Comparison of ENCODE assay signal across 39 cellular contexts in the genomic region with DNA sequence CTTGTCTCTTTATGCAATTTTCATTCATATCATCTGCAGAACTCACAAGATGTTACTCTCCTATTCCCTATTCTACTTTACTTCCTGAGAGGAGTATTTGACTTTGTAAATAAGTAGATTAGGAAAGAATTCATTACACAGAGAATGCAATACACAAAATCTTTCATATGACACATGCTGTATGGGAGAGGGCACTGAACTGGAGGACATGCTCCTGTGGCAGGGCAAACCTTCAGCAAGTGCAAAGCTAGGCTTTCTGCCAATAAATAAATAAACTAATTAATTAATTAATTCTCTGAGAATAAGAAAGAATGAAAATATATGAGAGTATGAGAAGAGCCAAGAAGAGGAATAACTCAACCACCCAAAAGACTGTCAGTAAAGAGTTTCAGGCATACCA.
"Had no signal": no experiment of that assay in that cellular context is flagged by ENCODE, and none has a peak within 500 bp of the region (broad histone marks: within the 10 kb centered on the region; RNA-seq: fewer than 3 reads in every experiment).

No MANE protein-coding gene starts in this region.

- H3K27ac Mint-ChIP-seq: activated naive CD4-positive, alpha-beta T cell treated with anti-CD3 and anti-CD28 coated beads for 36 hours; activated naive CD4-positive, alpha-beta T cell treated with anti-CD3 and anti-CD28 coated beads, Interleukin-2, amount 10 ng/mL, durations not matched to agents 7 days and 5 days; activated naive CD4-positive, alpha-beta T cell treated with anti-CD3 and anti-CD28 coated beads, Interleukin-2, amount 50 U/mL, for 24 hours; activated naive CD8-positive, alpha-beta T cell; activated naive CD8-positive, alpha-beta T cell treated with anti-CD3 and anti-CD28 coated beads for 36 hours; activated naive CD8-positive, alpha-beta T cell treated with anti-CD3 and anti-CD28 coated beads, Interleukin-2, amount 10 ng/mL, durations not matched to agents 7 days and 5 days; activated naive CD8-positive, alpha-beta T cell treated with anti-CD3 and anti-CD28 coated beads, Interleukin-2, amount 50 U/mL, for 24 hours; activated T-cell treated with anti-CD3 and anti-CD28 coated beads, Interleukin-2, amount 50 U/mL, for 24 hours; activated T-cell treated with anti-CD3 and anti-CD28 coated beads, Interleukin-2, amount 50 U/mL, for 72 hours; activated T-helper 1 cell treated with anti-CD3 and anti-CD28 coated beads, Interleukin-12 subunit alpha, Interleukin-12 subunit beta, Interleukin-2, Interleukin-4 antibody, amounts not matched to agents 30 ng/mL and 10 ng/mL and 1 ng/mL, durations not matched to agents 14 hours and 24 hours and 36 hours; activated T-helper 17 cell treated with anti-CD3 and anti-CD28 coated beads, Interleukin-2, amount 50 U/mL, for 72 hours; activated T-helper 2 cell treated with anti-CD3 and anti-CD28 coated beads, Interferon-gamma antibody, Interleukin-2, Interleukin-4, amounts not matched to agents 10 μg/mL and 5 μg/mL and 100 μg/mL, durations not matched to agents 14 hours and 24 hours and 36 hours; brain had no signal

- H3K9me3 Mint-ChIP-seq: activated naive CD4-positive, alpha-beta T cell treated with anti-CD3 and anti-CD28 coated beads for 36 hours; activated naive CD4-positive, alpha-beta T cell treated with anti-CD3 and anti-CD28 coated beads, Interleukin-2, amount 10 ng/mL, durations not matched to agents 7 days and 5 days; activated naive CD4-positive, alpha-beta T cell treated with anti-CD3 and anti-CD28 coated beads, Interleukin-2, amount 50 U/mL, for 24 hours; activated naive CD4-positive, alpha-beta T cell treated with anti-CD3 and anti-CD28 coated beads, Interleukin-2, amount 50 U/mL, for 72 hours; activated naive CD8-positive, alpha-beta T cell treated with anti-CD3 and anti-CD28 coated beads for 36 hours; activated naive CD8-positive, alpha-beta T cell treated with anti-CD3 and anti-CD28 coated beads, Interleukin-2, amount 10 ng/mL, durations not matched to agents 7 days and 5 days; activated naive CD8-positive, alpha-beta T cell treated with anti-CD3 and anti-CD28 coated beads, Interleukin-2, amount 50 U/mL, for 24 hours; activated T-cell treated with anti-CD3 and anti-CD28 coated beads, Interleukin-2, amount 50 U/mL, for 24 hours; activated T-cell treated with anti-CD3 and anti-CD28 coated beads, Interleukin-2, amount 50 U/mL, for 4 hours; activated T-cell treated with anti-CD3 and anti-CD28 coated beads, Interleukin-2, amount 50 U/mL, for 72 hours; activated T-helper 1 cell treated with anti-CD3 and anti-CD28 coated beads, Interleukin-12 subunit alpha, Interleukin-12 subunit beta, Interleukin-2, Interleukin-4 antibody, amounts not matched to agents 30 ng/mL and 10 ng/mL and 1 ng/mL, durations not matched to agents 14 hours and 24 hours and 36 hours; activated T-helper 17 cell treated with anti-CD3 and anti-CD28 coated beads, Interleukin-2, amount 50 U/mL, for 72 hours; activated T-helper 2 cell treated with anti-CD3 and anti-CD28 coated beads, Interferon-gamma antibody, Interleukin-2, Interleukin-4, amounts not matched to agents 10 μg/mL and 5 μg/mL and 100 μg/mL, durations not matched to agents 14 hours and 24 hours and 36 hours; brain; central memory CD8-positive, alpha-beta T cell had no signal

- H3K9me3 ChIP-seq: adrenal gland, body of pancreas, breast epithelium had no signal

- DNase-seq: activated effector memory CD4-positive, alpha-beta T cell treated with anti-CD3 and anti-CD28 coated beads, Interleukin-2, amount 50 U/mL, for 16 hours; activated effector memory CD4-positive, alpha-beta T cell treated with Interleukin-2 at 50 U/mL for 16 hours; activated gamma-delta T cell; activated gamma-delta T cell treated with Interleukin-2 at 50 U/mL for 16 hours; activated naive CD4-positive, alpha-beta T cell; activated naive CD4-positive, alpha-beta T cell treated with anti-CD3 and anti-CD28 coated beads for 36 hours; activated naive CD4-positive, alpha-beta T cell treated with anti-CD3 and anti-CD28 coated beads, Interleukin-2, amount 10 ng/mL, durations not matched to agents 7 days and 5 days; activated naive CD4-positive, alpha-beta T cell treated with anti-CD3 and anti-CD28 coated beads, Interleukin-2, amount 50 U/mL, for 16 hours; activated naive CD4-positive, alpha-beta T cell treated with Interleukin-2 at 50 U/mL for 16 hours; activated naive CD8-positive, alpha-beta T cell treated with anti-CD3 and anti-CD28 coated beads for 36 hours; activated naive CD8-positive, alpha-beta T cell treated with anti-CD3 and anti-CD28 coated beads, Interleukin-2, amount 10 ng/mL, durations not matched to agents 7 days and 5 days; activated naive CD8-positive, alpha-beta T cell treated with anti-CD3 and anti-CD28 coated beads, Interleukin-2, amount 50 U/mL, for 24 hours; activated T-cell treated with anti-CD3 and anti-CD28 coated beads, Interleukin-2, amount 50 U/mL, for 1 hour; activated T-cell treated with anti-CD3 and anti-CD28 coated beads, Interleukin-2, amount 50 U/mL, for 24 hours; activated T-cell treated with anti-CD3 and anti-CD28 coated beads, Interleukin-2, amount 50 U/mL, for 4 hours; activated T-cell treated with anti-CD3 and anti-CD28 coated beads, Interleukin-2, amount 50 U/mL, for 48 hours; activated T-cell treated with anti-CD3 and anti-CD28 coated beads, Interleukin-2, amount 50 U/mL, for 72 hours; adrenal gland; amniotic stem cell; amygdala; anterior cingulate cortex; aorta; body of pancreas; brain microvascular endothelial cell; caudate nucleus; central memory CD4-positive, alpha-beta T cell; cerebellar nuclear complex had no signal

- H3K4me3 Mint-ChIP-seq: activated naive CD4-positive, alpha-beta T cell treated with anti-CD3 and anti-CD28 coated beads for 36 hours; activated naive CD4-positive, alpha-beta T cell treated with anti-CD3 and anti-CD28 coated beads, Interleukin-2, amount 10 ng/mL, durations not matched to agents 7 days and 5 days; activated naive CD4-positive, alpha-beta T cell treated with anti-CD3 and anti-CD28 coated beads, Interleukin-2, amount 50 U/mL, for 24 hours; activated naive CD8-positive, alpha-beta T cell; activated naive CD8-positive, alpha-beta T cell treated with anti-CD3 and anti-CD28 coated beads for 36 hours; activated naive CD8-positive, alpha-beta T cell treated with anti-CD3 and anti-CD28 coated beads, Interleukin-2, amount 10 ng/mL, durations not matched to agents 7 days and 5 days; activated naive CD8-positive, alpha-beta T cell treated with anti-CD3 and anti-CD28 coated beads, Interleukin-2, amount 50 U/mL, for 24 hours; activated T-cell treated with anti-CD3 and anti-CD28 coated beads, Interleukin-2, amount 50 U/mL, for 24 hours; activated T-cell treated with anti-CD3 and anti-CD28 coated beads, Interleukin-2, amount 50 U/mL, for 4 hours; activated T-cell treated with anti-CD3 and anti-CD28 coated beads, Interleukin-2, amount 50 U/mL, for 72 hours; activated T-helper 1 cell treated with anti-CD3 and anti-CD28 coated beads, Interleukin-12 subunit alpha, Interleukin-12 subunit beta, Interleukin-2, Interleukin-4 antibody, amounts not matched to agents 30 ng/mL and 10 ng/mL and 1 ng/mL, durations not matched to agents 14 hours and 24 hours and 36 hours; activated T-helper 17 cell treated with anti-CD3 and anti-CD28 coated beads, Interleukin-2, amount 50 U/mL, for 72 hours; brain; central memory CD8-positive, alpha-beta T cell had no signal

- H3K4me1 ChIP-seq: adrenal gland, body of pancreas, breast epithelium had no signal

- H3K4me1 Mint-ChIP-seq: activated naive CD4-positive, alpha-beta T cell treated with anti-CD3 and anti-CD28 coated beads, Interleukin-2, amount 10 ng/mL, durations not matched to agents 7 days and 5 days; activated naive CD4-positive, alpha-beta T cell treated with anti-CD3 and anti-CD28 coated beads, Interleukin-2, amount 50 U/mL, for 24 hours; activated naive CD8-positive, alpha-beta T cell treated with anti-CD3 and anti-CD28 coated beads for 36 hours; activated naive CD8-positive, alpha-beta T cell treated with anti-CD3 and anti-CD28 coated beads, Interleukin-2, amount 50 U/mL, for 24 hours; activated T-helper 17 cell treated with anti-CD3 and anti-CD28 coated beads, Interleukin-2, amount 50 U/mL, for 72 hours; central memory CD8-positive, alpha-beta T cell had no signal

- FAIRE-seq: astrocyte, bronchial epithelial cell had no signal

- H3K27me3 Mint-ChIP-seq: activated naive CD4-positive, alpha-beta T cell treated with anti-CD3 and anti-CD28 coated beads, Interleukin-2, amount 10 ng/mL, durations not matched to agents 7 days and 5 days; activated naive CD4-positive, alpha-beta T cell treated with anti-CD3 and anti-CD28 coated beads, Interleukin-2, amount 50 U/mL, for 24 hours; activated naive CD8-positive, alpha-beta T cell; activated naive CD8-positive, alpha-beta T cell treated with anti-CD3 and anti-CD28 coated beads for 36 hours; activated naive CD8-positive, alpha-beta T cell treated with anti-CD3 and anti-CD28 coated beads, Interleukin-2, amount 10 ng/mL, durations not matched to agents 7 days and 5 days; activated naive CD8-positive, alpha-beta T cell treated with anti-CD3 and anti-CD28 coated beads, Interleukin-2, amount 50 U/mL, for 24 hours; activated T-cell treated with anti-CD3 and anti-CD28 coated beads, Interleukin-2, amount 50 U/mL, for 24 hours; activated T-helper 17 cell treated with anti-CD3 and anti-CD28 coated beads, Interleukin-2, amount 50 U/mL, for 72 hours; central memory CD8-positive, alpha-beta T cell had no signal

- H3K27ac ChIP-seq: adrenal gland, body of pancreas, brain microvascular endothelial cell, breast epithelium, cardiac muscle cell had no signal

- H3K4me3 ChIP-seq: adrenal gland, body of pancreas, breast epithelium, cardiac muscle cell had no signal

- ATAC-seq: activated naive CD4-positive, alpha-beta T cell treated with anti-CD3 and anti-CD28 coated beads, Interleukin-2, amount 50 U/mL, for 72 hours; activated naive CD8-positive, alpha-beta T cell treated with anti-CD3 and anti-CD28 coated beads, Interleukin-2, amount 50 U/mL, for 24 hours; activated T-cell treated with anti-CD3 and anti-CD28 coated beads, Interleukin-2, amount 50 U/mL, for 4 hours; activated T-cell treated with anti-CD3 and anti-CD28 coated beads, Interleukin-2, amount 50 U/mL, for 72 hours; activated T-helper 17 cell treated with anti-CD3 and anti-CD28 coated beads, Interleukin-2, amount 50 U/mL, for 72 hours; body of pancreas had no signal

- H3K27me3 ChIP-seq: adrenal gland, body of pancreas, brain microvascular endothelial cell, breast epithelium, cardiac muscle cell had no signal

- H3K36me3 ChIP-seq: brain microvascular endothelial cell, breast epithelium had no signal
